Comparison of ENCODE assay signal across 17 cellular contexts in the genomic region with DNA sequence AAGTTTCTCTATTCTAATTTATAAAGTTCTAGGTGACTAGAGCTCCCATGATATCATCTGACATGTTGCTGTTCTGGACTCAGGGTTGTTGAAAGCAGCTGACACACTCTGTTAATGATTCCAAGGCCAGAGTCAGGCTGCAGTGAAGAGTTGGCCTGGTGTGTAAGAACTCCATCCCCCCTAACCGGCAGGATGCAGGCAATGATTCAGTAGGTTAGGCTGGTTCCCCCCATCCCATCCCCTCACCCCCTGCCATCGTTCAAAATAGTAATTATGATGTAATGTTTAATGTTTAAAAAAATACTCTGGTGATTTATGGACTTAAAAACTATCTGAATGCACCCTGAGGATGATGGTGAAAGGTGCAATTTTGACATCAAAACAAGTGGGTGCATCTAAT. TPM values are rescaled to one million over a fixed set of nuclear protein-coding genes. Genes with fewer than 3 reads are reported as not detected.
A peak's percentile ranks its signal among the peaks of the same experiment; 100 is the strongest.
DNase-seq lines count a peak whose midpoint lies in the region; ATAC-seq and TF ChIP-seq lines count a peak whose summit lies in the region.
"Had no signal": no experiment of that assay in that cellular context is flagged by ENCODE, and none has a peak within 500 bp of the region (broad histone marks: within the 10 kb centered on the region; RNA-seq: fewer than 3 reads in every experiment).

No MANE protein-coding gene starts in this region.

- WGBS in SK-N-SH (ENCODE audit: low lambda C conversion rate), result 48% methylated on average over 2 of the region's 2 CpGs

- H3K36me3 ChIP-seq in SK-N-SH (replicated peaks in 1 of 2; ENCODE audit: control insufficient read depth in 1 of 2, insufficient read depth in 2 of 2, low read length in 1 of 2) (no peaks in the 10 kb centered on the region), PC-9 (ENCODE audit: low read depth) (no peaks in the 10 kb centered on the region)

- BruUV-seq in PC-9 (replicated peaks; lab: Mats Ljungman, UMichigan), result no TSS peak

- 0 out of 3 replicates have a peak, but pooled peaks have one; percentile 45 for ATAC-seq in SK-N-SH treated with all-trans-retinoic acid at 6 μM for 48 hours
- peak; percentile 57 for ATAC-seq in HG03432 (IDR thresholded peaks at IDR 0.05; ENCODE audit: unreplicated experiment)

- no peak overlapping the region for H3K9ac ChIP-seq in SK-N-SH

- H3F3A ChIP-seq in SK-N-SH (replicated peaks; ENCODE audit: insufficient read depth), result no peaks in the 10 kb centered on the region
- no peaks in the 10 kb centered on the region for H3F3A ChIP-seq in PC-9 (ENCODE audit: insufficient read depth, low read depth)

- no peak for DNase-seq in SK-N-SH
- DNase-seq in glomerular visceral epithelial cell (ENCODE audit: extremely low spot score), result peak; percentile 69
- DNase-seq in NCI-H446 treated with DMSO at 0.1 percent for 48 hours (lab: John Stamatoyannopoulos, UW), result no peak
- DNase-seq in retina, result no peak
- DNase-seq in OCI-M2 (lab: John Stamatoyannopoulos, UW; ENCODE audit: unreplicated experiment), result no peak
- no peak for DNase-seq in PC-9
- DNase-seq: activated CD4-positive, alpha-beta memory T cell treated with anti-CD3 and anti-CD28 coated beads for 36 hours; activated gamma-delta T cell; endodermal cell; KG1; NCI-H187; trophoblast cell had no signal

- H3K27me3 ChIP-seq in SK-N-SH (ENCODE audit: insufficient read depth) (peaks cover 28% of the 10 kb centered on the region), PC-9 (ENCODE audit: insufficient read depth, low read depth) (no peaks in the 10 kb centered on the region)

- H3K27ac ChIP-seq in SK-N-SH (ENCODE audit: low read depth in 2 of 2, low read length in 1 of 2) (no peak overlapping the region), PC-9 (no peak overlapping the region)

- intact Hi-C loops in PC-9 (cut with micrococcal nuclease; ENCODE audit: unreplicated experiment), result no loop called here

- H3K79me2 ChIP-seq in SK-N-SH (ENCODE audit: insufficient read depth) (no peaks in the 10 kb centered on the region), PC-9 (ENCODE audit: low read depth) (no peaks in the 10 kb centered on the region)

- CTCF ChIA-PET in SK-N-SH (lab: Yijun Ruan, JAX) (no interaction called here), PC-9 (lab: Charles Lee) (no interaction called here)

- no peak overlapping the region for H2AFZ ChIP-seq in SK-N-SH (ENCODE audit: low read depth)
- H2AFZ ChIP-seq in PC-9, result no peak overlapping the region

- no peak overlapping the region for H3K4me2 ChIP-seq in SK-N-SH
- no peak overlapping the region for H3K4me2 ChIP-seq in PC-9

- H4K20me1 ChIP-seq in SK-N-SH (ENCODE audit: insufficient read depth) (no peaks in the 10 kb centered on the region), PC-9 (ENCODE audit: insufficient read depth) (no peaks in the 10 kb centered on the region)

- H3K4me1 ChIP-seq in SK-N-SH (ENCODE audit: control insufficient read depth in 1 of 2, insufficient read depth in 2 of 2, low read depth in 1 of 2, low read length in 1 of 2) (no peaks in the 10 kb centered on the region; a peak in 1 of 4 replicates), PC-9 (replicated peaks; ENCODE audit: insufficient read depth) (no peaks in the 10 kb centered on the region)

- TF ChIP-seq CTCF in SK-N-SH (IDR thresholded peaks at IDR 0.05) (no peak), PC-9 (conservative IDR thresholded peaks at IDR 0.05) (no peak)

- H3K9me3 ChIP-seq in SK-N-SH, result no peaks in the 10 kb centered on the region
- no peaks in the 10 kb centered on the region for H3K9me3 ChIP-seq in PC-9 (ENCODE audit: insufficient read depth, low read depth)

- TF ChIP-seq EP300 in SK-N-SH (IDR thresholded peaks at IDR 0.05; ENCODE audit: borderline replicate concordance in 1 of 2, low read depth in 1 of 2, low read length in 1 of 2), result no peak

- H3K4me3 ChIP-seq in SK-N-SH (ENCODE audit: low read depth in 2 of 2, low read length in 1 of 2), result no peak overlapping the region
- H3K4me3 ChIP-seq in PC-9, result no peak overlapping the region
- H3K4me3 ChIP-seq: lung had no signal

- no peak for TF ChIP-seq RAD21 in SK-N-SH (IDR thresholded peaks at IDR 0.05; ENCODE audit: low read length)

- H3K9me2 ChIP-seq in SK-N-SH (no peaks in the 10 kb centered on the region), PC-9 (ENCODE audit: insufficient read depth) (no peaks in the 10 kb centered on the region)

- POLR2A ChIA-PET in SK-N-SH (lab: Yijun Ruan, JAX) (no interaction called here), PC-9 (lab: Charles Lee; ENCODE audit: unreplicated experiment) (interaction anchor here (0.7 kb wide), 1 partner anchor 985 kb away, joined by 3 read pairs; the partner anchor contains the start of gene PDCD6IP)

TF ChIP-seq in SK-N-SH treated with all-trans-retinoic acid at 6 μM for 48 hours, 23 proteins besides CTCF, POLR2A, EP300 and RAD21 (continues in another document):
- no peak for TF ChIP-seq SNAI2 (CRISPR knock-in tag; IDR thresholded peaks at IDR 0.05)
- TF ChIP-seq ISL1 (CRISPR knock-in tag; IDR thresholded peaks at IDR 0.05), result no peak
- TF ChIP-seq ZNF70 (CRISPR knock-in tag; IDR thresholded peaks at IDR 0.05), result no peak
- no peak for TF ChIP-seq ZFP30 (CRISPR knock-in tag; IDR thresholded peaks at IDR 0.05)
- TF ChIP-seq OSR1 (CRISPR knock-in tag; IDR thresholded peaks at IDR 0.05), result no peak
- TF ChIP-seq, protein P1, sequence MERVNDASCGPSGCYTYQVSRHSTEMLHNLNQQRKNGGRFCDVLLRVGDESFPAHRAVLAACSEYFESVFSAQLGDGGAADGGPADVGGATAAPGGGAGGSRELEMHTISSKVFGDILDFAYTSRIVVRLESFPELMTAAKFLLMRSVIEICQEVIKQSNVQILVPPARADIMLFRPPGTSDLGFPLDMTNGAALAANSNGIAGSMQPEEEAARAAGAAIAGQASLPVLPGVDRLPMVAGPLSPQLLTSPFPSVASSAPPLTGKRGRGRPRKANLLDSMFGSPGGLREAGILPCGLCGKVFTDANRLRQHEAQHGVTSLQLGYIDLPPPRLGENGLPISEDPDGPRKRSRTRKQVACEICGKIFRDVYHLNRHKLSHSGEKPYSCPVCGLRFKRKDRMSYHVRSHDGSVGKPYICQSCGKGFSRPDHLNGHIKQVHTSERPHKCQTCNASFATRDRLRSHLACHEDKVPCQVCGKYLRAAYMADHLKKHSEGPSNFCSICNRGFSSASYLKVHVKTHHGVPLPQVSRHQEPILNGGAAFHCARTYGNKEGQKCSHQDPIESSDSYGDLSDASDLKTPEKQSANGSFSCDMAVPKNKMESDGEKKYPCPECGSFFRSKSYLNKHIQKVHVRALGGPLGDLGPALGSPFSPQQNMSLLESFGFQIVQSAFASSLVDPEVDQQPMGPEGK (CRISPR knock-in tag; IDR thresholded peaks at IDR 0.05; ENCODE audit: borderline replicate concordance), result no peak
- TF ChIP-seq ZFP3 (CRISPR knock-in tag; IDR thresholded peaks at IDR 0.05), result no peak
- TF ChIP-seq, protein P2, sequence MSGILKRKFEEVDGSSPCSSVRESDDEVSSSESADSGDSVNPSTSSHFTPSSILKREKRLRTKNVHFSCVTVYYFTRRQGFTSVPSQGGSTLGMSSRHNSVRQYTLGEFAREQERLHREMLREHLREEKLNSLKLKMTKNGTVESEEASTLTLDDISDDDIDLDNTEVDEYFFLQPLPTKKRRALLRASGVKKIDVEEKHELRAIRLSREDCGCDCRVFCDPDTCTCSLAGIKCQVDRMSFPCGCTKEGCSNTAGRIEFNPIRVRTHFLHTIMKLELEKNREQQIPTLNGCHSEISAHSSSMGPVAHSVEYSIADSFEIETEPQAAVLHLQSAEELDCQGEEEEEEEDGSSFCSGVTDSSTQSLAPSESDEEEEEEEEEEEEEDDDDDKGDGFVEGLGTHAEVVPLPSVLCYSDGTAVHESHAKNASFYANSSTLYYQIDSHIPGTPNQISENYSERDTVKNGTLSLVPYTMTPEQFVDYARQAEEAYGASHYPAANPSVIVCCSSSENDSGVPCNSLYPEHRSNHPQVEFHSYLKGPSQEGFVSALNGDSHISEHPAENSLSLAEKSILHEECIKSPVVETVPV (CRISPR knock-in tag; IDR thresholded peaks at IDR 0.05), result no peak

TF ChIP-seq in SK-N-SH, 30 proteins besides CTCF, POLR2A, EP300 and RAD21 (continues in another document):
- TF ChIP-seq ELF1 (IDR thresholded peaks at IDR 0.05) (no peak), TCF12 (IDR thresholded peaks at IDR 0.05) (no peak), NFIC (IDR thresholded peaks at IDR 0.05; ENCODE audit: borderline replicate concordance) (no peak), GATA2 (CRISPR knock-in tag; IDR thresholded peaks at IDR 0.05) (no peak), RCOR1 (IDR thresholded peaks at IDR 0.05; ENCODE audit: low read length) (no peak), FOXJ3 (CRISPR knock-in tag; IDR thresholded peaks at IDR 0.05) (no peak), NRF1 (IDR thresholded peaks at IDR 0.05; ENCODE audit: low read depth, low read length) (no peak), RFX5 (IDR thresholded peaks at IDR 0.05; ENCODE audit: low read length) (no peak), USF1 (IDR thresholded peaks at IDR 0.05; ENCODE audit: borderline replicate concordance, low read depth) (no peak), FOXM1 (IDR thresholded peaks at IDR 0.05; ENCODE audit: low read depth) (no peak)

RNA-seq across cellular contexts. Expression of gene TRIM71, which starts 4.6 kb away (rescaled TPM):
- not detected in 2 replicates for polyA plus RNA-seq in SK-N-SH (2012; rRNA removed)
- not detected in 2 replicates for polyA plus RNA-seq in SK-N-SH (2012; cell fraction: cytosol; rRNA removed)
- polyA plus RNA-seq in SK-N-SH (2012; cell fraction: nucleus; rRNA removed), result not detected in 2 replicates
- not detected in 2 replicates for total RNA-seq in PC-9 (2021)
- total RNA-seq: bronchial epithelial cell; T-helper 2 cell treated with Interferon-gamma antibody and Interleukin-4, amounts not matched to agents 100 ng/mL and 5 ng/mL, for 36 hours had no signal
